10 cellular contexts compared by ENCODE assay signal in genomic region chr3:72591522-72592421, GRCh38.
DNase-seq lines count a peak whose midpoint lies in the region; ATAC-seq, FAIRE-seq and TF ChIP-seq lines count a peak whose summit lies in the region.
"Had no signal": no experiment of that assay in that cellular context is flagged by ENCODE, and none has a peak within 500 bp of the region (broad histone marks: within the 10 kb centered on the region; RNA-seq: fewer than 3 reads in every experiment).

No MANE protein-coding gene starts in this region.

- no peaks in the 10 kb centered on the region for H3K9me3 ChIP-seq in A549
- H3K9me3 ChIP-seq: BLaER1 treated with 17β-estradiol and CSF1 and Interleukin-3, amounts not matched to agents 10 nM and 100 nM; lower lobe of right lung had no signal

- peak; percentile 57 to 60; a peak in 4 of 6 replicates for ATAC-seq in A549
- ATAC-seq in HG03460 (IDR thresholded peaks at IDR 0.05; ENCODE audit: unreplicated experiment): no peak

- CTCF ChIA-PET in A549 (lab: Yijun Ruan, JAX): interaction anchor here (0.6 to 1.3 kb wide), 2 partner anchors 74 to 508 kb away, joined by 3 to 4 read pairs; no protein-coding TSS in a partner anchor

- TF ChIP-seq EP300 in A549 (IDR thresholded peaks at IDR 0.05): no peak; a peak in 2 of 5 replicates

- TF ChIP-seq POLR2A in A549 (IDR thresholded peaks at IDR 0.05; ENCODE audit: low read length) (no peak), lower leg skin (IDR thresholded peaks at IDR 0.05) (no peak)

- intact Hi-C loops in lower leg skin (cut with DNase I; ENCODE audit: low total_unique reads): no loop called here

- POLR2A ChIA-PET in A549 (lab: Yijun Ruan, JAX): interaction anchor here (1.4 kb wide), 1 partner anchor 145 kb away, joined by 4 read pairs; the partner anchor contains the start of gene RYBP

- TF ChIP-seq RAD21 in A549 (conservative IDR thresholded peaks at IDR 0.05 in 1 of 2, IDR thresholded peaks at IDR 0.05 in 1 of 2): 0 out of 5 replicates have a peak, but pooled peaks of 1 of the 2 experiments have one; percentile 14

- H3K4me3 ChIP-seq in A549: no peak overlapping the region
- H3K4me3 ChIP-seq in lower leg skin (ENCODE audit: low read depth, poor library complexity, severe bottlenecking): no peak overlapping the region
- H3K4me3 ChIP-seq: BLaER1 treated with 17β-estradiol and CSF1 and Interleukin-3, amounts not matched to agents 10 nM and 100 nM; lower lobe of right lung had no signal

- WGBS in A549 (ENCODE audit: missing lambda C conversion rate): 45% methylated on average over 14 of the region's 14 CpGs
- 30 to 34% methylated on average over 14 of the region's 14 CpGs for WGBS in lower leg skin, 2 donors

- TF ChIP-seq CTCF in A549 (IDR thresholded peaks at IDR 0.05) (no peak), lower leg skin (IDR thresholded peaks at IDR 0.05) (no peak)

- DNase-seq in A549 (ENCODE audit: low read depth in 1 of 2, low spot score in 1 of 2) (peak in 1 of 2 experiments; percentile 42), HTR-8/SVneo (ENCODE audit: insufficient read length, low spot score) (peak; percentile 84), cerebellum (ENCODE audit: low spot score) (peak; percentile 26), lower leg skin (ENCODE audit: low spot score in 2 of 2) (peak; percentile 41 to 88), DMS153 (lab: John Stamatoyannopoulos, UW) (no peak), GDM1 (lab: John Stamatoyannopoulos, UW) (no peak), NCI-H526 treated with DMSO at 0.1 percent for 48 hours (lab: John Stamatoyannopoulos, UW) (no peak)
- DNase-seq: lower lobe of right lung had no signal

- peak overlapping the region; percentile 58 for H3K4me2 ChIP-seq in A549

- peaks cover 22% of the 10 kb centered on the region for H3K4me1 ChIP-seq in A549
- H3K4me1 ChIP-seq: lower lobe of right lung had no signal

- FAIRE-seq in A549 (lab: Jason Lieb, UNC) (no peak), HTR-8/SVneo (lab: Jason Lieb, UNC) (peak; percentile 94)

- peak overlapping the region; percentile 52 to 61; a peak in 5 of 6 replicates for H3K27ac ChIP-seq in A549
- H3K27ac ChIP-seq: BLaER1 treated with 17β-estradiol and CSF1 and Interleukin-3, amounts not matched to agents 10 nM and 100 nM; lower lobe of right lung had no signal

TF ChIP-seq in A549, 52 proteins besides CTCF, POLR2A, EP300 and RAD21:
- no peak for TF ChIP-seq HDAC2 (IDR thresholded peaks at IDR 0.05)
- 0 out of 4 replicates have a peak, but pooled peaks of 1 of the 2 experiments have one; percentile 14 for TF ChIP-seq CEBPB (IDR thresholded peaks at IDR 0.05)
- TF ChIP-seq ATOH8 (CRISPR knock-in tag; IDR thresholded peaks at IDR 0.05; ENCODE audit: low read depth): no peak
- no peak for TF ChIP-seq PHF8 (IDR thresholded peaks at IDR 0.05; ENCODE audit: borderline replicate concordance, low read depth)
- no peak for TF ChIP-seq CHD2 (IDR thresholded peaks at IDR 0.05; ENCODE audit: low read length, partially characterized antibody)
- no peak for TF ChIP-seq POLR2AphosphoS2 (conservative IDR thresholded peaks at IDR 0.05; ENCODE audit: low read length)
TF ChIP-seq in A549: peak in this region for 1.

Comparison
In these comparisons a context has a peak if more than half of its experiments do, and no peak if none do; other contexts are left out.
1. DNase-seq: peak in HTR-8/SVneo (single experiment), cerebellum (single experiment) and lower leg skin (2 of 2); none in DMS153 (single experiment), GDM1 (single experiment) and NCI-H526 treated with DMSO at 0.1 percent for 48 hours (single experiment).